21 cellular contexts compared by ENCODE assay signal in genomic region chr6:54665246-54665645, GRCh38.
A peak's percentile ranks its signal among the peaks of the same experiment; 100 is the strongest.
DNase-seq lines count a peak whose midpoint lies in the region; ATAC-seq and TF ChIP-seq lines count a peak whose summit lies in the region.
"Had no signal": no experiment of that assay in that cellular context is flagged by ENCODE, and none has a peak within 500 bp of the region (broad histone marks: within the 10 kb centered on the region; RNA-seq: fewer than 3 reads in every experiment).

No MANE protein-coding gene starts in this region.

- no peaks in the 10 kb centered on the region for H3K9me3 ChIP-seq in ectodermal cell (ENCODE audit: control insufficient read depth, low read length)
- H3K9me3 ChIP-seq in osteoblast (ENCODE audit: low read depth, low read length), result peaks cover 3% of the 10 kb centered on the region

- H3K36me3 ChIP-seq in ectodermal cell (ENCODE audit: control insufficient read depth, insufficient read depth, low read length) (peaks cover 8% of the 10 kb centered on the region), osteoblast (ENCODE audit: insufficient read depth, low read length) (no peaks in the 10 kb centered on the region)
- H3K36me3 ChIP-seq: BLaER1, HAP-1 had no signal

- H3K79me2 ChIP-seq in osteoblast (ENCODE audit: insufficient read depth, low read length), result no peaks in the 10 kb centered on the region

- H3K4me3 Mint-ChIP-seq in neural crest cell, result peak overlapping the region; percentile 31
- H3K4me3 Mint-ChIP-seq: B cell; CD4-positive, CD25-positive, alpha-beta regulatory T cell; CD8-positive, alpha-beta T cell; HFFc6 had no signal

- TF ChIP-seq CTCF in neural crest cell (conservative IDR thresholded peaks at IDR 0.05) (no peak), osteoblast (IDR thresholded peaks at IDR 0.05; ENCODE audit: extremely low read depth, low read depth, low read length) (no peak), dorsolateral prefrontal cortex (IDR thresholded peaks at IDR 0.05 in 54 of 56, conservative IDR thresholded peaks at IDR 0.05 in 2 of 56; ENCODE audit: low read depth in 1 of 56, partially characterized antibody in 56 of 56) (no peak)

- H3K27me3 Mint-ChIP-seq in neural crest cell (ENCODE audit: low read depth), result no peaks in the 10 kb centered on the region
- H3K27me3 Mint-ChIP-seq: B cell; CD4-positive, CD25-positive, alpha-beta regulatory T cell had no signal

- intact Hi-C loops in dorsolateral prefrontal cortex (cut with DNase I), result no loop called here

- no peaks in the 10 kb centered on the region for H3K27me3 ChIP-seq in ectodermal cell (ENCODE audit: control insufficient read depth, insufficient read depth, low read length, poor library complexity, severe bottlenecking)
- no peaks in the 10 kb centered on the region for H3K27me3 ChIP-seq in osteoblast (ENCODE audit: insufficient read depth, low read length)
- H3K27me3 ChIP-seq in dorsolateral prefrontal cortex, result no peaks in the 10 kb centered on the region
- H3K27me3 ChIP-seq: BLaER1 had no signal

- H3K9me3 Mint-ChIP-seq in neural crest cell, result peaks cover 12% of the 10 kb centered on the region

- DNase-seq in neural crest cell (ENCODE audit: low read depth, low spot score) (no peak), osteoblast (ENCODE audit: insufficient read length, low spot score, missing footprints) (no peak), dorsolateral prefrontal cortex (no peak), A172 (ENCODE audit: low spot score) (no peak), GM19238 (ENCODE audit: insufficient read length, low spot score) (no peak)
- DNase-seq: 8988T; CD4-positive, CD25-positive, alpha-beta regulatory T cell; CD8-positive, alpha-beta T cell; DMS 273 treated with DMSO at 0.1 percent for 48 hours; DMS79; EL; GDM1; GM23248; HFFc6 had no signal

- peaks cover 28% of the 10 kb centered on the region for H3K4me1 Mint-ChIP-seq in neural crest cell
- H3K4me1 Mint-ChIP-seq: B cell; CD4-positive, CD25-positive, alpha-beta regulatory T cell had no signal

- no peaks in the 10 kb centered on the region for H4K20me1 ChIP-seq in osteoblast (ENCODE audit: insufficient read depth, low read length)
- H4K20me1 ChIP-seq: BLaER1 had no signal

- ATAC-seq in GM18498 (IDR thresholded peaks at IDR 0.05; ENCODE audit: unreplicated experiment), result no peak
- ATAC-seq: CD8-positive, alpha-beta T cell; GM12878 had no signal

- peak overlapping the region; percentile 46 for H2AFZ ChIP-seq in osteoblast (ENCODE audit: low read length)
- H2AFZ ChIP-seq: GM23248 had no signal

- H3K27ac ChIP-seq in ectodermal cell (ENCODE audit: insufficient read depth, low read depth, low read length, poor library complexity, severe bottlenecking) (peak overlapping the region; percentile 1), osteoblast (ENCODE audit: low read depth, low read length) (no peak overlapping the region), dorsolateral prefrontal cortex (no peak overlapping the region)
- H3K27ac ChIP-seq: BLaER1, C4-2B, GM23248 had no signal

- H3K4me3 ChIP-seq in ectodermal cell (ENCODE audit: insufficient read depth, low read depth, low read length) (no peak overlapping the region), osteoblast (ENCODE audit: insufficient read depth, low read length) (no peak overlapping the region), dorsolateral prefrontal cortex (no peak overlapping the region)
- H3K4me3 ChIP-seq: BLaER1, GM12878, GM23248, HAP-1 had no signal

- H3K27ac Mint-ChIP-seq in neural crest cell (ENCODE audit: unreplicated experiment), result peak overlapping the region; percentile 13
- H3K27ac Mint-ChIP-seq: B cell; CD4-positive, CD25-positive, alpha-beta regulatory T cell; CD8-positive, alpha-beta T cell; HFFc6 had no signal

- H3K36me3 Mint-ChIP-seq in neural crest cell (ENCODE audit: low read depth), result peaks cover 18% of the 10 kb centered on the region
- H3K36me3 Mint-ChIP-seq: CD4-positive, CD25-positive, alpha-beta regulatory T cell; CD8-positive, alpha-beta T cell had no signal

- H3K4me1 ChIP-seq in ectodermal cell (ENCODE audit: control insufficient read depth, insufficient read depth, low read length) (peaks cover 12% of the 10 kb centered on the region), osteoblast (ENCODE audit: insufficient read depth, low read length) (no peaks in the 10 kb centered on the region)
- H3K4me1 ChIP-seq: BLaER1 had no signal

- H3K4me2 ChIP-seq in osteoblast (ENCODE audit: insufficient read depth, low read length), result no peak overlapping the region
- H3K4me2 ChIP-seq: BLaER1 had no signal
